Comparison of ENCODE assay signal across 22 cellular contexts in genomic region chr2:178202927-178203326, GRCh38. TPM values are rescaled to one million over a fixed set of nuclear protein-coding genes. Genes with fewer than 3 reads are reported as not detected.
DNase-seq lines count a peak whose midpoint lies in the region; ATAC-seq and TF ChIP-seq lines count a peak whose summit lies in the region.
"Had no signal": no experiment of that assay in that cellular context is flagged by ENCODE, and none has a peak within 500 bp of the region (broad histone marks: within the 10 kb centered on the region; RNA-seq: fewer than 3 reads in every experiment).

No MANE protein-coding gene starts in this region.

- H3K4me3 ChIP-seq in WERI-Rb-1 (ENCODE audit: low read depth, low read length) (no peak overlapping the region), adrenal gland (no peak overlapping the region)
- H3K4me3 ChIP-seq: GM23338 had no signal

- TF ChIP-seq CTCF in WERI-Rb-1 (IDR thresholded peaks at IDR 0.05; ENCODE audit: low read depth, low read length) (no peak), adrenal gland (IDR thresholded peaks at IDR 0.05) (no peak)

- H3K4me3 Mint-ChIP-seq in stimulated activated naive CD8-positive, alpha-beta T cell treated with anti-CD3 and anti-CD28 coated beads, Interleukin-15, amount 100 ng/mL, for 72 hours, result no peak overlapping the region
- no peak overlapping the region for H3K4me3 Mint-ChIP-seq in activated T-helper 2 cell treated with anti-CD3 and anti-CD28 coated beads, Interferon-gamma antibody, Interleukin-2, Interleukin-4, amounts not matched to agents 10 μg/mL and 5 μg/mL and 100 μg/mL, durations not matched to agents 14 hours and 24 hours and 36 hours (ENCODE audit: low read depth)
- H3K4me3 Mint-ChIP-seq: CD8-positive, alpha-beta memory T cell; GM23338 had no signal

- H3K9me3 Mint-ChIP-seq in stimulated activated naive CD8-positive, alpha-beta T cell treated with anti-CD3 and anti-CD28 coated beads, Interleukin-15, amount 100 ng/mL, for 72 hours, result no peaks in the 10 kb centered on the region
- H3K9me3 Mint-ChIP-seq in activated T-helper 2 cell treated with anti-CD3 and anti-CD28 coated beads, Interferon-gamma antibody, Interleukin-2, Interleukin-4, amounts not matched to agents 10 μg/mL and 5 μg/mL and 100 μg/mL, durations not matched to agents 14 hours and 24 hours and 36 hours, result no peaks in the 10 kb centered on the region
- H3K9me3 Mint-ChIP-seq: GM23338 had no signal

- H3K27me3 Mint-ChIP-seq in stimulated activated naive CD8-positive, alpha-beta T cell treated with anti-CD3 and anti-CD28 coated beads, Interleukin-15, amount 100 ng/mL, for 72 hours, result peaks cover 42% of the 10 kb centered on the region
- H3K27me3 Mint-ChIP-seq in activated T-helper 2 cell treated with anti-CD3 and anti-CD28 coated beads, Interferon-gamma antibody, Interleukin-2, Interleukin-4, amounts not matched to agents 10 μg/mL and 5 μg/mL and 100 μg/mL, durations not matched to agents 14 hours and 24 hours and 36 hours (ENCODE audit: low read depth), result peaks cover 33% of the 10 kb centered on the region

- intact Hi-C loops in activated T-helper 2 cell treated with anti-CD3 and anti-CD28 coated beads, Interferon-gamma antibody, Interleukin-2, Interleukin-4, amounts not matched to agents 10 μg/mL and 5 μg/mL and 100 μg/mL, durations not matched to agents 14 hours and 24 hours and 36 hours (cut with micrococcal nuclease), result no loop called here
- intact Hi-C loops in adrenal gland (cut with DNase I), result no loop called here

- H3K27ac ChIP-seq in WERI-Rb-1 (no peak overlapping the region), adrenal gland (no peak overlapping the region)
- H3K27ac ChIP-seq: C4-2B had no signal

- no peak for DNase-seq in stimulated activated naive CD8-positive, alpha-beta T cell treated with anti-CD3 and anti-CD28 coated beads, Interleukin-15, amount 100 ng/mL, for 72 hours
- no peak for DNase-seq in stimulated activated naive CD8-positive, alpha-beta T cell treated with anti-CD3 and anti-CD28 coated beads, Interleukin-15, Interleukin-2, amounts not matched to agents 100 U/mL and 50 U/mL, for 24 hours
- DNase-seq in WERI-Rb-1 (peak; percentile 32), adrenal gland (no peak)
- no peak for DNase-seq in activated T-helper 2 cell treated with anti-CD3 and anti-CD28 coated beads, Interferon-gamma antibody, Interleukin-2, Interleukin-4, amounts not matched to agents 10 μg/mL and 5 μg/mL and 100 μg/mL, durations not matched to agents 14 hours and 24 hours and 36 hours (ENCODE audit: low spot score)
- DNase-seq: Calu3; CD8-positive, alpha-beta memory T cell; DMS153; HCEC 1CT; KBM-7; NCI-H1092 treated with DMSO at 0.1 percent for 48 hours; NCI-H1436 treated with DMSO at 0.1 percent for 48 hours; NCI-H2029; NCI-H226; NCI-H524; NCI-H774; PC-3; Right ventricle myocardium superior had no signal

- H3K4me1 Mint-ChIP-seq in stimulated activated naive CD8-positive, alpha-beta T cell treated with anti-CD3 and anti-CD28 coated beads, Interleukin-15, amount 100 ng/mL, for 72 hours, result peaks cover 2% of the 10 kb centered on the region
- H3K4me1 Mint-ChIP-seq in activated T-helper 2 cell treated with anti-CD3 and anti-CD28 coated beads, Interferon-gamma antibody, Interleukin-2, Interleukin-4, amounts not matched to agents 10 μg/mL and 5 μg/mL and 100 μg/mL, durations not matched to agents 14 hours and 24 hours and 36 hours (ENCODE audit: low read depth), result peaks cover 2% of the 10 kb centered on the region
- H3K4me1 Mint-ChIP-seq: CD8-positive, alpha-beta memory T cell had no signal

- H3K4me1 ChIP-seq in adrenal gland (replicated peaks in 1 of 2), result no peaks in the 10 kb centered on the region

- peak; percentile 15 for ATAC-seq in stimulated activated naive CD8-positive, alpha-beta T cell treated with anti-CD3 and anti-CD28 coated beads, Interleukin-15, amount 100 ng/mL, for 72 hours
- no peak for ATAC-seq in stimulated activated naive CD8-positive, alpha-beta T cell treated with anti-CD3 and anti-CD28 coated beads, Interleukin-15, Interleukin-2, amounts not matched to agents 100 U/mL and 50 U/mL, for 24 hours
- ATAC-seq in HG02798 (IDR thresholded peaks at IDR 0.05; ENCODE audit: poor library complexity, unreplicated experiment), result peak; percentile 52
- ATAC-seq in HG02763 (IDR thresholded peaks at IDR 0.05; ENCODE audit: unreplicated experiment), result no peak
- ATAC-seq: GM23338, PC-3 had no signal

- H3K36me3 ChIP-seq in WERI-Rb-1 (no peaks in the 10 kb centered on the region; the same call in 1 of the 2 replicates), adrenal gland (replicated peaks in 1 of 2) (no peaks in the 10 kb centered on the region)

- TF ChIP-seq POLR2A in adrenal gland (IDR thresholded peaks at IDR 0.05), result no peak

- no peaks in the 10 kb centered on the region for H3K27me3 ChIP-seq in WERI-Rb-1 (ENCODE audit: insufficient read depth, low read depth, severe bottlenecking)
- peaks cover 3% of the 10 kb centered on the region for H3K27me3 ChIP-seq in adrenal gland

- H3K9me3 ChIP-seq in WERI-Rb-1 (ENCODE audit: severe bottlenecking) (no peaks in the 10 kb centered on the region), adrenal gland (replicated peaks in 1 of 3) (no peaks in the 10 kb centered on the region)

- no peak overlapping the region for H3K27ac Mint-ChIP-seq in stimulated activated naive CD8-positive, alpha-beta T cell treated with anti-CD3 and anti-CD28 coated beads, Interleukin-15, amount 100 ng/mL, for 72 hours
- no peak overlapping the region for H3K27ac Mint-ChIP-seq in activated T-helper 2 cell treated with anti-CD3 and anti-CD28 coated beads, Interferon-gamma antibody, Interleukin-2, Interleukin-4, amounts not matched to agents 10 μg/mL and 5 μg/mL and 100 μg/mL, durations not matched to agents 14 hours and 24 hours and 36 hours
- H3K27ac Mint-ChIP-seq: CD8-positive, alpha-beta memory T cell; GM23338 had no signal

- H3K36me3 Mint-ChIP-seq in activated T-helper 2 cell treated with anti-CD3 and anti-CD28 coated beads, Interferon-gamma antibody, Interleukin-2, Interleukin-4, amounts not matched to agents 10 μg/mL and 5 μg/mL and 100 μg/mL, durations not matched to agents 14 hours and 24 hours and 36 hours (ENCODE audit: low read depth), result no peaks in the 10 kb centered on the region

RNA-seq across cellular contexts. Expression of gene OSBPL6, which starts 8.6 kb away (rescaled TPM):
- total RNA-seq in activated T-helper 2 cell treated with anti-CD3 and anti-CD28 coated beads, Interferon-gamma antibody, Interleukin-2, Interleukin-4, amounts not matched to agents 10 μg/mL and 5 μg/mL and 100 μg/mL, durations not matched to agents 14 hours and 24 hours and 36 hours, result 1.8 and 2.3 TPM in 2 replicates
- total RNA-seq in adrenal gland, result 1 to 10 TPM in 2 of 8 donors, under 1 TPM in 5, not detected in 1; 0.16 to 3.1 (median 0.50) TPM
- 1 to 10 TPM in 2 of 3 donors, under 1 TPM in 1; 0.98 to 5.1 (median 1.2) TPM for polyA plus RNA-seq in adrenal gland

Comparison
In these comparisons a context has a peak if more than half of its experiments do, and no peak if none do; other contexts are left out.
1. ATAC-seq: peak in stimulated activated naive CD8-positive, alpha-beta T cell treated with anti-CD3 and anti-CD28 coated beads, Interleukin-15, amount 100 ng/mL, for 72 hours (single experiment) and HG02798 (single experiment); none in stimulated activated naive CD8-positive, alpha-beta T cell treated with anti-CD3 and anti-CD28 coated beads, Interleukin-15, Interleukin-2, amounts not matched to agents 100 U/mL and 50 U/mL, for 24 hours (single experiment) and HG02763 (single experiment).